Comparison of ENCODE assay signal across 8 cellular contexts in genomic region chr4:140237616-140238352, GRCh38.
DNase-seq lines count a peak whose midpoint lies in the region; FAIRE-seq and TF ChIP-seq lines count a peak whose summit lies in the region.

No MANE protein-coding gene starts in this region.

- no peaks in the 10 kb centered on the region for H3K27me3 ChIP-seq in stomach smooth muscle (ENCODE audit: control insufficient read depth in 1 of 2, insufficient read depth in 2 of 2, low read length in 2 of 2)

- H3K36me3 ChIP-seq in kidney (ENCODE audit: control insufficient read depth in 1 of 2, insufficient read depth in 2 of 2, low read length in 2 of 2) (no peaks in the 10 kb centered on the region), stomach smooth muscle (ENCODE audit: control insufficient read depth in 2 of 2, insufficient read depth in 2 of 2, low read length in 2 of 2) (no peaks in the 10 kb centered on the region)

- H3K9me3 ChIP-seq in kidney (ENCODE audit: control insufficient read depth in 1 of 2, low read length in 2 of 2) (no peaks in the 10 kb centered on the region), stomach smooth muscle (ENCODE audit: control insufficient read depth in 2 of 2, low read length in 2 of 2) (no peaks in the 10 kb centered on the region)

- no peak overlapping the region for H3K9ac ChIP-seq in kidney (ENCODE audit: low read length in 2 of 2)
- peak overlapping the region; percentile 19 to 55 for H3K9ac ChIP-seq in stomach smooth muscle (ENCODE audit: low read length in 2 of 2)

- DNase-seq in H54 (ENCODE audit: insufficient read length, low spot score) (no peak), NCI-H524 (lab: John Stamatoyannopoulos, UW) (peak; percentile 78 to 86), cardiac fibroblast (ENCODE audit: low read depth in 2 of 2) (peak; percentile 91 to 98), kidney (peak; percentile 91), HUDEP-2 (lab: John Stamatoyannopoulos, UW; ENCODE audit: unreplicated experiment in 76 of 76) (no peak), RCC 7860 (ENCODE audit: low spot score) (no peak)
- no peak for DNase-seq in stimulated activated CD8-positive, alpha-beta memory T cell treated with anti-CD3 and anti-CD28 coated beads, Interleukin-4, amount 100 ng/mL, for 48 hours

- H3K4me1 ChIP-seq in kidney (ENCODE audit: control insufficient read depth in 1 of 2, insufficient read depth in 1 of 2, low read depth in 1 of 2, low read length in 2 of 2) (peaks cover 6 to 17% of the 10 kb centered on the region in 2 donors), stomach smooth muscle (ENCODE audit: control insufficient read depth, insufficient read depth, low read length) (peaks cover 34% of the 10 kb centered on the region)

- intact Hi-C loops in kidney (cut with DNase I): no loop called here

- H3K4me3 ChIP-seq in cardiac fibroblast (replicated peaks in 1 of 2; ENCODE audit: low read depth in 2 of 2, low read length in 2 of 2) (peak overlapping the region in 1 of 2 donors; percentile 3), kidney (ENCODE audit: low read length in 2 of 2) (no peak overlapping the region), stomach smooth muscle (ENCODE audit: low read length in 2 of 2) (peak overlapping the region; percentile 2 to 62)

- no peak for TF ChIP-seq CTCF in cardiac fibroblast (IDR thresholded peaks at IDR 0.05; ENCODE audit: low read depth, low read length)
- no peak for TF ChIP-seq CTCF in kidney (IDR thresholded peaks at IDR 0.05; ENCODE audit: borderline replicate concordance, extremely low read depth, insufficient read depth)

- peak overlapping the region in 1 of 2 donors; percentile 38 for H3K27ac ChIP-seq in kidney (ENCODE audit: low read depth in 2 of 2, low read length in 2 of 2)
- H3K27ac ChIP-seq in stomach smooth muscle (ENCODE audit: low read length): peak overlapping the region; percentile 95

- TF ChIP-seq POLR2A in H54 (IDR thresholded peaks at IDR 0.05; ENCODE audit: low read depth, low read length): 0 out of 2 replicates have a peak, but pooled peaks have one; percentile 12

- FAIRE-seq in H54 (lab: Jason Lieb, UNC): no peak
- FAIRE-seq in kidney (lab: Jason Lieb, UNC): no peak
- no peak for FAIRE-seq in RCC 7860 (lab: Jason Lieb, UNC)

Comparison
In these comparisons a context has a peak if more than half of its experiments do, and no peak if none do; other contexts are left out.
1. DNase-seq: peak in NCI-H524 (2 of 2), cardiac fibroblast (2 of 2) and kidney (single experiment); none in H54 (single experiment), HUDEP-2 (0 of 76), stimulated activated CD8-positive, alpha-beta memory T cell treated with anti-CD3 and anti-CD28 coated beads, Interleukin-4, amount 100 ng/mL, for 48 hours (single experiment) and RCC 7860 (single experiment).
2. H3K4me3 ChIP-seq: peak in stomach smooth muscle (2 of 2); none in kidney (0 of 2).
3. H3K9ac ChIP-seq: peak in stomach smooth muscle (2 of 2); none in kidney (0 of 2).